Comparison of ENCODE assay signal across 14 cellular contexts in the genomic region with DNA sequence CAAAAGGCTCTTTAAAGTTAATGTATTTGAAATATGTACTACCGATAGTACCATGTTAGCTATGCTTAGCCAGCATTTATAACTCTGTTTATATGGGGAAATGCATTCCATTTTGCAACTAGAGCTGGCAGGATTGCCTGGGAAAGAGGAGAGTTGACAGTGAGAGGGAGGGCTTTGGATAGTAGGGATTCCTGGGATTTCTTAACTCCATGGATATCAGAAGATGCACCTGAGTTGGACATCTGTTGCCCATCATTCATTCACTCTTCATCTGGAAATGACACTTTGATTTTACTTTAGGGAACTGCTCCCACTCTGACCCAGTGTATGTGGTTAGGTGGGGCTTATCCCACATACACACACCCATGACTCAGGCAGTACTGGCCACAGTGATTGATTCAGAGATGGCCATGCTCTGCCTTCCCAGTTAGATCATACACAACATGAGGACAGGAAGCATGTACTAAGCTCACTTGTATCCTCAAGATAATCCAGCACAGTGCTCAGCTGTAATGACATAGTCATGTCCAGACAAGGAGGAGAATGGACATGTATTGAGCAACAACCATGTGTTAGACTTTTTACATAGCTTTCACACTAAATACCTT.
A peak's percentile ranks its signal among the peaks of the same experiment; 100 is the strongest.
DNase-seq lines count a peak whose midpoint lies in the region; ATAC-seq, FAIRE-seq and TF ChIP-seq lines count a peak whose summit lies in the region.
"Had no signal": no experiment of that assay in that cellular context is flagged by ENCODE, and none has a peak within 500 bp of the region (broad histone marks: within the 10 kb centered on the region; RNA-seq: fewer than 3 reads in every experiment).

No MANE protein-coding gene starts in this region.

- TF ChIP-seq CTCF in astrocyte (IDR thresholded peaks at IDR 0.05; ENCODE audit: insufficient read depth, low read depth, low read length): no peak
- TF ChIP-seq CTCF in keratinocyte (optimal IDR thresholded peaks at IDR 0.05 in 1 of 3, IDR thresholded peaks at IDR 0.05 in 1 of 3, conservative IDR thresholded peaks at IDR 0.05 in 1 of 3; ENCODE audit: extremely low read depth in 1 of 3, insufficient read depth in 2 of 3, low read length in 3 of 3): no peak
- no peak for TF ChIP-seq CTCF in adrenal gland (IDR thresholded peaks at IDR 0.05)

- no peak overlapping the region for H3K27ac Mint-ChIP-seq in astrocyte (ENCODE audit: unreplicated experiment)
- H3K27ac Mint-ChIP-seq in stimulated activated naive B cell treated with anti-CD40 and anti-IgM and Interleukin-4, amounts not matched to agents 10 μg/mL and 1 μg/mL and 100 μg/mL, for 72 hours: no peak overlapping the region
- H3K27ac Mint-ChIP-seq: B cell; IgD-negative memory B cell; T-helper 2 cell treated with Interferon-gamma antibody and Interleukin-4, amounts not matched to agents 5 μg/mL and 100 μg/mL, for 36 hours had no signal

- H3K79me2 ChIP-seq in astrocyte (ENCODE audit: insufficient read depth, low read length) (no peaks in the 10 kb centered on the region), keratinocyte (ENCODE audit: control insufficient read depth, insufficient read depth, low read length) (no peaks in the 10 kb centered on the region)
- H3K79me2 ChIP-seq: parathyroid adenoma had no signal

- FAIRE-seq in astrocyte (lab: Jason Lieb, UNC) (no peak), keratinocyte (lab: Jason Lieb, UNC) (peak; percentile 61)

- dilution Hi-C loops in keratinocyte (cut with MboI; ENCODE audit: extremely low pct_ligation_motif_present, low sequenced_read_pairs): no loop called here

- H3K4me2 ChIP-seq in astrocyte (ENCODE audit: low read length) (no peak overlapping the region), keratinocyte (ENCODE audit: control insufficient read depth, extremely low read depth, insufficient read depth, low read depth, low read length) (no peak overlapping the region)

- no peaks in the 10 kb centered on the region for H3K9me1 ChIP-seq in keratinocyte (ENCODE audit: control insufficient read depth, extremely low read depth, insufficient read depth, low read length)

- no peak for ATAC-seq in stimulated activated naive B cell treated with anti-CD40 and anti-IgM and Interleukin-4, amounts not matched to agents 10 μg/mL and 1 μg/mL and 100 μg/mL, for 72 hours (replicated peaks)

- intact Hi-C loops in adrenal gland (cut with DNase I): no loop called here

- H3K36me3 ChIP-seq in astrocyte (ENCODE audit: insufficient read depth, low read length): no peaks in the 10 kb centered on the region
- no peaks in the 10 kb centered on the region for H3K36me3 ChIP-seq in keratinocyte (ENCODE audit: control insufficient read depth in 2 of 2, extremely low read depth in 1 of 2, insufficient read depth in 2 of 2, low read length in 2 of 2)
- no peaks in the 10 kb centered on the region for H3K36me3 ChIP-seq in adrenal gland (replicated peaks in 1 of 2)

- H3K27me3 Mint-ChIP-seq in astrocyte (ENCODE audit: low read depth, unreplicated experiment): no peaks in the 10 kb centered on the region
- H3K27me3 Mint-ChIP-seq in stimulated activated naive B cell treated with anti-CD40 and anti-IgM and Interleukin-4, amounts not matched to agents 10 μg/mL and 1 μg/mL and 100 μg/mL, for 72 hours: peaks cover 14 to 15% of the 10 kb centered on the region in 2 donors

- H3K9me3 Mint-ChIP-seq in astrocyte (ENCODE audit: unreplicated experiment): peaks cover 25% of the 10 kb centered on the region
- H3K9me3 Mint-ChIP-seq in stimulated activated naive B cell treated with anti-CD40 and anti-IgM and Interleukin-4, amounts not matched to agents 10 μg/mL and 1 μg/mL and 100 μg/mL, for 72 hours: peaks cover 1 to 6% of the 10 kb centered on the region in 2 donors
- H3K9me3 Mint-ChIP-seq: T-helper 2 cell treated with Interferon-gamma antibody and Interleukin-4, amounts not matched to agents 5 μg/mL and 100 μg/mL, for 36 hours had no signal

- 84 to 100% (median 97%) methylated on average over 1 of the region's 1 CpG for WGBS in adrenal gland, 4 donors

- no peak overlapping the region for H3K4me3 ChIP-seq in astrocyte (ENCODE audit: insufficient read depth, low read depth, low read length)
- no peak overlapping the region for H3K4me3 ChIP-seq in keratinocyte (ENCODE audit: control insufficient read depth in 2 of 3, extremely low read depth in 1 of 3, insufficient read depth in 2 of 3, low read depth in 1 of 3, low read length in 3 of 3)
- no peak overlapping the region for H3K4me3 ChIP-seq in adrenal gland

- H3K9me3 ChIP-seq in astrocyte (ENCODE audit: insufficient read depth, low read depth, low read length) (no peaks in the 10 kb centered on the region), keratinocyte (ENCODE audit: control insufficient read depth, low read depth, low read length) (no peaks in the 10 kb centered on the region), adrenal gland (replicated peaks in 1 of 3) (no peaks in the 10 kb centered on the region)

- DNase-seq in A172 (ENCODE audit: low spot score): peak; percentile 14
- peak; percentile 97 for DNase-seq in HCEC 1CT
- peak; percentile 89 for DNase-seq in astrocyte (ENCODE audit: low read depth)
- DNase-seq in keratinocyte (ENCODE audit: low read depth, low spot score): peak; percentile 46
- DNase-seq in globus pallidus (ENCODE audit: low spot score): no peak
- no peak for DNase-seq in activated CD4-positive, alpha-beta T cell treated with anti-CD3 and anti-CD28 coated beads, Interleukin-2, amount 50 U/mL, for 1 hour
- no peak for DNase-seq in stimulated activated naive B cell treated with anti-CD40 and anti-IgM and Interleukin-4, amounts not matched to agents 10 μg/mL and 1 μg/mL and 100 μg/mL, for 72 hours
- no peak for DNase-seq in adrenal gland
- DNase-seq: NCI-H2081; stimulated activated CD4-positive, alpha-beta T cell treated with anti-CD3 and anti-CD28 coated beads, Interleukin-4, amount 100 ng/mL, for 1 hour had no signal

- H3K27me3 ChIP-seq in astrocyte (ENCODE audit: insufficient read depth, low read length) (no peaks in the 10 kb centered on the region), keratinocyte (ENCODE audit: control insufficient read depth, extremely low read depth, insufficient read depth, low read length) (no peaks in the 10 kb centered on the region), adrenal gland (no peaks in the 10 kb centered on the region)

- peaks cover 4% of the 10 kb centered on the region for H3K36me3 Mint-ChIP-seq in astrocyte (ENCODE audit: low read depth, unreplicated experiment)
- no peaks in the 10 kb centered on the region for H3K36me3 Mint-ChIP-seq in stimulated activated naive B cell treated with anti-CD40 and anti-IgM and Interleukin-4, amounts not matched to agents 10 μg/mL and 1 μg/mL and 100 μg/mL, for 72 hours
- H3K36me3 Mint-ChIP-seq: IgD-negative memory B cell had no signal

- no peak overlapping the region for H3K4me3 Mint-ChIP-seq in astrocyte (ENCODE audit: unreplicated experiment)
- no peak overlapping the region for H3K4me3 Mint-ChIP-seq in stimulated activated naive B cell treated with anti-CD40 and anti-IgM and Interleukin-4, amounts not matched to agents 10 μg/mL and 1 μg/mL and 100 μg/mL, for 72 hours
- H3K4me3 Mint-ChIP-seq: B cell; IgD-negative memory B cell; T-helper 2 cell treated with Interferon-gamma antibody and Interleukin-4, amounts not matched to agents 5 μg/mL and 100 μg/mL, for 36 hours had no signal

- H3K27ac ChIP-seq in astrocyte (ENCODE audit: low read depth, low read length) (no peak overlapping the region), keratinocyte (ENCODE audit: control insufficient read depth, insufficient read depth, low read length) (peak overlapping the region; percentile 13), adrenal gland (no peak overlapping the region)
- H3K27ac ChIP-seq: parathyroid adenoma had no signal

- peaks cover 17% of the 10 kb centered on the region for H3K4me1 Mint-ChIP-seq in astrocyte (ENCODE audit: low read depth, unreplicated experiment)
- H3K4me1 Mint-ChIP-seq in stimulated activated naive B cell treated with anti-CD40 and anti-IgM and Interleukin-4, amounts not matched to agents 10 μg/mL and 1 μg/mL and 100 μg/mL, for 72 hours: no peaks in the 10 kb centered on the region
- H3K4me1 Mint-ChIP-seq: B cell, IgD-negative memory B cell had no signal

- H3K9ac ChIP-seq in astrocyte (ENCODE audit: low read length) (no peak overlapping the region), keratinocyte (ENCODE audit: control insufficient read depth, extremely low read depth, insufficient read depth, low read length) (no peak overlapping the region)
- H3K9ac ChIP-seq: parathyroid adenoma had no signal

- TF ChIP-seq POLR2A in adrenal gland (IDR thresholded peaks at IDR 0.05): no peak

- peaks cover 5% of the 10 kb centered on the region for H3K4me1 ChIP-seq in astrocyte (ENCODE audit: insufficient read depth, low read length)
- peaks cover 3% of the 10 kb centered on the region for H3K4me1 ChIP-seq in keratinocyte (ENCODE audit: control insufficient read depth, extremely low read depth, insufficient read depth, low read length)
- no peaks in the 10 kb centered on the region for H3K4me1 ChIP-seq in adrenal gland (replicated peaks in 1 of 2)
- H3K4me1 ChIP-seq: parathyroid adenoma had no signal

- H4K20me1 ChIP-seq in astrocyte (ENCODE audit: insufficient read depth, low read length) (no peaks in the 10 kb centered on the region), keratinocyte (ENCODE audit: control insufficient read depth, extremely low read depth, insufficient read depth, low read length) (no peaks in the 10 kb centered on the region)

- H2AFZ ChIP-seq in astrocyte (ENCODE audit: low read depth, low read length) (no peak overlapping the region), keratinocyte (ENCODE audit: control insufficient read depth, low read length) (no peak overlapping the region)
- H2AFZ ChIP-seq: parathyroid adenoma had no signal

Comparison
In these comparisons a context has a peak if more than half of its experiments do, and no peak if none do; other contexts are left out.
1. DNase-seq: peak in A172 (single experiment), HCEC 1CT (single experiment), astrocyte (single experiment) and keratinocyte (single experiment); none in globus pallidus (single experiment), activated CD4-positive, alpha-beta T cell treated with anti-CD3 and anti-CD28 coated beads, Interleukin-2, amount 50 U/mL, for 1 hour (single experiment), stimulated activated naive B cell treated with anti-CD40 and anti-IgM and Interleukin-4, amounts not matched to agents 10 μg/mL and 1 μg/mL and 100 μg/mL, for 72 hours (single experiment) and adrenal gland (0 of 7).